ENCODE assay signal across 8 cellular contexts in genomic region chr12:95215925-95216324, GRCh38. TPM values are rescaled to one million over a fixed set of nuclear protein-coding genes. Genes with fewer than 3 reads are reported as not detected.
DNase-seq lines count a peak whose midpoint lies in the region; ATAC-seq, FAIRE-seq and TF ChIP-seq lines count a peak whose summit lies in the region.

No MANE protein-coding gene starts in this region.

- peak overlapping the region; percentile 99 for H3K9ac ChIP-seq in keratinocyte (ENCODE audit: control insufficient read depth, extremely low read depth, insufficient read depth, low read length)

- no peak overlapping the region for H2AFZ ChIP-seq in keratinocyte (ENCODE audit: control insufficient read depth, low read length)

- H3K36me3 Mint-ChIP-seq in activated T-helper 1 cell treated with anti-CD3 and anti-CD28 coated beads, Interleukin-12 subunit alpha, Interleukin-12 subunit beta, Interleukin-2, Interleukin-4 antibody, amounts not matched to agents 30 ng/mL and 10 ng/mL and 1 ng/mL, durations not matched to agents 14 hours and 24 hours and 36 hours (ENCODE audit: low read depth): peaks cover 6% of the 10 kb centered on the region
- peaks cover 8% of the 10 kb centered on the region for H3K36me3 Mint-ChIP-seq in type B pancreatic cell

- H3K27ac Mint-ChIP-seq in activated T-helper 1 cell treated with anti-CD3 and anti-CD28 coated beads, Interleukin-12 subunit alpha, Interleukin-12 subunit beta, Interleukin-2, Interleukin-4 antibody, amounts not matched to agents 30 ng/mL and 10 ng/mL and 1 ng/mL, durations not matched to agents 14 hours and 24 hours and 36 hours: no peak overlapping the region
- H3K27ac Mint-ChIP-seq in type B pancreatic cell: peak overlapping the region; percentile 97

- dilution Hi-C loops in keratinocyte (cut with MboI; ENCODE audit: extremely low pct_ligation_motif_present, low sequenced_read_pairs): no loop called here

- intact Hi-C loops in activated T-helper 1 cell treated with anti-CD3 and anti-CD28 coated beads, Interleukin-12 subunit alpha, Interleukin-12 subunit beta, Interleukin-2, Interleukin-4 antibody, amounts not matched to agents 30 ng/mL and 10 ng/mL and 1 ng/mL, durations not matched to agents 14 hours and 24 hours and 36 hours (cut with micrococcal nuclease): loop anchor here (2.0 to 10.0 kb wide), 7 partner anchors 274 to 1691 kb away; partner anchors contain the start of genes NEDD1 and SNRPF

- no peaks in the 10 kb centered on the region for H3K9me3 ChIP-seq in keratinocyte (ENCODE audit: control insufficient read depth, low read depth, low read length)

- no peak for ATAC-seq in HG03280 (IDR thresholded peaks at IDR 0.05; ENCODE audit: unreplicated experiment)

- H3K79me2 ChIP-seq in keratinocyte (ENCODE audit: control insufficient read depth, insufficient read depth, low read length): peaks cover 92% of the 10 kb centered on the region

- H3K4me2 ChIP-seq in keratinocyte (ENCODE audit: control insufficient read depth, extremely low read depth, insufficient read depth, low read depth, low read length): peak overlapping the region; percentile 94

- no peaks in the 10 kb centered on the region for H3K9me3 Mint-ChIP-seq in activated T-helper 1 cell treated with anti-CD3 and anti-CD28 coated beads, Interleukin-12 subunit alpha, Interleukin-12 subunit beta, Interleukin-2, Interleukin-4 antibody, amounts not matched to agents 30 ng/mL and 10 ng/mL and 1 ng/mL, durations not matched to agents 14 hours and 24 hours and 36 hours
- H3K9me3 Mint-ChIP-seq in type B pancreatic cell: no peaks in the 10 kb centered on the region

- peak overlapping the region; percentile 97 for H3K4me3 Mint-ChIP-seq in activated T-helper 1 cell treated with anti-CD3 and anti-CD28 coated beads, Interleukin-12 subunit alpha, Interleukin-12 subunit beta, Interleukin-2, Interleukin-4 antibody, amounts not matched to agents 30 ng/mL and 10 ng/mL and 1 ng/mL, durations not matched to agents 14 hours and 24 hours and 36 hours
- H3K4me3 Mint-ChIP-seq in type B pancreatic cell: peak overlapping the region; percentile 98

- peaks cover 37% of the 10 kb centered on the region for H3K4me1 Mint-ChIP-seq in activated T-helper 1 cell treated with anti-CD3 and anti-CD28 coated beads, Interleukin-12 subunit alpha, Interleukin-12 subunit beta, Interleukin-2, Interleukin-4 antibody, amounts not matched to agents 30 ng/mL and 10 ng/mL and 1 ng/mL, durations not matched to agents 14 hours and 24 hours and 36 hours (ENCODE audit: low read depth)
- H3K4me1 Mint-ChIP-seq in type B pancreatic cell (ENCODE audit: unreplicated experiment): peaks cover 30% of the 10 kb centered on the region

- H3K27me3 ChIP-seq in keratinocyte (ENCODE audit: control insufficient read depth, extremely low read depth, insufficient read depth, low read length): no peaks in the 10 kb centered on the region

- H4K20me1 ChIP-seq in keratinocyte (ENCODE audit: control insufficient read depth, extremely low read depth, insufficient read depth, low read length): no peaks in the 10 kb centered on the region

- H3K4me3 ChIP-seq in keratinocyte (ENCODE audit: control insufficient read depth in 2 of 3, extremely low read depth in 1 of 3, insufficient read depth in 2 of 3, low read depth in 1 of 3, low read length in 3 of 3): peak overlapping the region; percentile 62 to 98 (median 97)

- no peaks in the 10 kb centered on the region for H3K9me1 ChIP-seq in keratinocyte (ENCODE audit: control insufficient read depth, extremely low read depth, insufficient read depth, low read length)

- DNase-seq in Caki2 (ENCODE audit: low read depth) (peak; percentile 58), HuH-7 (ENCODE audit: low spot score) (peak; percentile 37), keratinocyte (ENCODE audit: low read depth, low spot score) (no peak), type B pancreatic cell (ENCODE audit: extremely low spot score, unreplicated experiment) (no peak), UCSD-AML1 (lab: John Stamatoyannopoulos, UW; ENCODE audit: unreplicated experiment) (no peak)
- no peak for DNase-seq in activated T-helper 1 cell treated with anti-CD3 and anti-CD28 coated beads, Interleukin-12 subunit alpha, Interleukin-12 subunit beta, Interleukin-2, Interleukin-4 antibody, amounts not matched to agents 30 ng/mL and 10 ng/mL and 1 ng/mL, durations not matched to agents 14 hours and 24 hours and 36 hours (ENCODE audit: low spot score)
- DNase-seq in activated naive CD4-positive, alpha-beta T cell (lab: John Stamatoyannopoulos, UW): no peak

- FAIRE-seq in keratinocyte (lab: Jason Lieb, UNC): peak; percentile 43

- H3K4me1 ChIP-seq in keratinocyte (ENCODE audit: control insufficient read depth, extremely low read depth, insufficient read depth, low read length): peaks cover 40% of the 10 kb centered on the region

- H3K27me3 Mint-ChIP-seq in activated T-helper 1 cell treated with anti-CD3 and anti-CD28 coated beads, Interleukin-12 subunit alpha, Interleukin-12 subunit beta, Interleukin-2, Interleukin-4 antibody, amounts not matched to agents 30 ng/mL and 10 ng/mL and 1 ng/mL, durations not matched to agents 14 hours and 24 hours and 36 hours (ENCODE audit: insufficient read depth): peaks cover 9% of the 10 kb centered on the region
- no peaks in the 10 kb centered on the region for H3K27me3 Mint-ChIP-seq in type B pancreatic cell

- peak overlapping the region; percentile 98 for H3K27ac ChIP-seq in keratinocyte (ENCODE audit: control insufficient read depth, insufficient read depth, low read length)

- in situ Hi-C loops in Caki2 (cut with HindIII; ENCODE audit: low pct_unique_long_range_greater_than_20kb, low sequenced_read_pairs): loop anchor here (25.0 kb wide), 1 partner anchor 104 kb away; no protein-coding TSS in a partner anchor

- H3K36me3 ChIP-seq in keratinocyte (ENCODE audit: control insufficient read depth in 2 of 2, extremely low read depth in 1 of 2, insufficient read depth in 2 of 2, low read length in 2 of 2): peaks cover under 1 to 4% of the 10 kb centered on the region in 2 experiments

- TF ChIP-seq CTCF in keratinocyte (optimal IDR thresholded peaks at IDR 0.05 in 1 of 3, IDR thresholded peaks at IDR 0.05 in 1 of 3, conservative IDR thresholded peaks at IDR 0.05 in 1 of 3; ENCODE audit: extremely low read depth in 1 of 3, insufficient read depth in 2 of 3, low read length in 3 of 3) (no peak), type B pancreatic cell (conservative IDR thresholded peaks at IDR 0.05) (no peak)

RNA-seq across cellular contexts. Expression of gene FGD6, which starts 1.3 kb away (rescaled TPM):
- total RNA-seq in Caki2 (2014; rRNA removed; shearing (Covaris generic); ENCODE audit: low replicate concordance): 5.9 and 6.6 TPM in 2 replicates
- 0.64 and 0.86 TPM in 2 replicates for total RNA-seq in activated T-helper 1 cell treated with anti-CD3 and anti-CD28 coated beads, Interleukin-12 subunit alpha, Interleukin-12 subunit beta, Interleukin-2, Interleukin-4 antibody, amounts not matched to agents 30 ng/mL and 10 ng/mL and 1 ng/mL, durations not matched to agents 14 hours and 24 hours and 36 hours
- polyA plus RNA-seq in keratinocyte: 40.4 to 54.2 TPM (median 50.8 TPM) in 3 replicates
- polyA plus RNA-seq in keratinocyte (2011; ENCODE audit: low read depth): 6.6 TPM
- 25.0 and 52.1 TPM in 2 replicates for polyA plus RNA-seq in keratinocyte (2011; cell fraction: cytosol; rRNA removed)
- polyA plus RNA-seq in keratinocyte (2011; cell fraction: nucleus; rRNA removed): 75.5 and 92.1 TPM in 2 replicates
- polyA plus RNA-seq in keratinocyte (2012; ENCODE audit: low replicate concordance): 9.7 and 34.8 TPM in 2 replicates
- polyA minus RNA-seq in keratinocyte: 16.1 to 84.1 TPM (median 45.5 TPM) in 3 replicates
- polyA minus RNA-seq in keratinocyte (2011; cell fraction: cytosol; rRNA and poly(A)+ RNA removed): 58.5 TPM
- polyA minus RNA-seq in keratinocyte (2011; cell fraction: nucleus; rRNA and poly(A)+ RNA removed): 60.4 and 108 TPM in 2 replicates
- 15.8 and 27.5 TPM in 2 replicates for total RNA-seq in type B pancreatic cell (ENCODE audit: low replicate concordance)

RNA-seq across cellular contexts. Expression of gene VEZT, which starts 1.7 kb away (rescaled TPM):
- 26.0 and 42.9 TPM in 2 replicates for total RNA-seq in Caki2 (2014; rRNA removed; shearing (Covaris generic); ENCODE audit: low replicate concordance)
- 58.1 and 64.7 TPM in 2 replicates for total RNA-seq in activated T-helper 1 cell treated with anti-CD3 and anti-CD28 coated beads, Interleukin-12 subunit alpha, Interleukin-12 subunit beta, Interleukin-2, Interleukin-4 antibody, amounts not matched to agents 30 ng/mL and 10 ng/mL and 1 ng/mL, durations not matched to agents 14 hours and 24 hours and 36 hours
- 106 to 183 TPM (median 169 TPM) in 3 replicates for polyA plus RNA-seq in keratinocyte
- polyA plus RNA-seq in keratinocyte (2011; ENCODE audit: low read depth): 123 TPM
- 78.2 and 178 TPM in 2 replicates for polyA plus RNA-seq in keratinocyte (2011; cell fraction: cytosol; rRNA removed)
- 163 and 205 TPM in 2 replicates for polyA plus RNA-seq in keratinocyte (2011; cell fraction: nucleus; rRNA removed)
- polyA plus RNA-seq in keratinocyte (2012; ENCODE audit: low replicate concordance): 35.9 and 70.7 TPM in 2 replicates
- 32.8 to 160 TPM (median 127 TPM) in 3 replicates for polyA minus RNA-seq in keratinocyte
- polyA minus RNA-seq in keratinocyte (2011; cell fraction: cytosol; rRNA and poly(A)+ RNA removed): 69.1 TPM
- 104 and 211 TPM in 2 replicates for polyA minus RNA-seq in keratinocyte (2011; cell fraction: nucleus; rRNA and poly(A)+ RNA removed)
- 58.6 and 69.1 TPM in 2 replicates for total RNA-seq in type B pancreatic cell (ENCODE audit: low replicate concordance)

Comparison
In these comparisons a context has a peak if more than half of its experiments do, and no peak if none do; other contexts are left out.
1. DNase-seq: peak in Caki2 (single experiment) and HuH-7 (single experiment); none in activated T-helper 1 cell treated with anti-CD3 and anti-CD28 coated beads, Interleukin-12 subunit alpha, Interleukin-12 subunit beta, Interleukin-2, Interleukin-4 antibody, amounts not matched to agents 30 ng/mL and 10 ng/mL and 1 ng/mL, durations not matched to agents 14 hours and 24 hours and 36 hours (single experiment), keratinocyte (single experiment), type B pancreatic cell (single experiment), UCSD-AML1 (single experiment) and activated naive CD4-positive, alpha-beta T cell (0 of 4).